Comparison of ENCODE assay signal across 8 cellular contexts in the genomic region with DNA sequence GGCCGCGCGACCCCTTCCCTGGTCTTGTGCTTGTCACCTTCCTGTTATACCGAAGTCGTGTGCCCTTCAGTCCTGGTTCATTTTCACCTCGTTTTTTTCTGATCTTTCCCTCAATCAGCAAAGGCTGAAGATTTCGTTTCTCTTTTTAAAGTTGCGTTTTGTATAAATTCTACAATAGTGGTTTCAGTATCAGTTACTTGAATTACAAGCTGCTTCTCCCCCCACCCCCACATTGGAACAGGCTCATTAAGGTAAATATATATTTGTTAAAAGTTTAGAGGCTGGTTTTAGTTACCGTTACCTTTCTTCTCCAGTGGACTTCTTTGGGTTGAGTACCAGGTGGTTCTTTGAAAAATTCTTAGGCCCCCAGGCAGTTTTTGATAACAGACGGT. TPM values are rescaled to one million over a fixed set of nuclear protein-coding genes. Genes with fewer than 3 reads are reported as not detected.
A peak's percentile ranks its signal among the peaks of the same experiment; 100 is the strongest.
DNase-seq lines count a peak whose midpoint lies in the region; ATAC-seq and TF ChIP-seq lines count a peak whose summit lies in the region.

No MANE protein-coding gene starts in this region.

- H3K9me3 Mint-ChIP-seq in T-cell: no peaks in the 10 kb centered on the region
- H3K9me3 Mint-ChIP-seq in stimulated activated effector memory CD8-positive, alpha-beta T cell treated with anti-CD3 and anti-CD28 coated beads, Interleukin-12 subunit alpha, Interleukin-12 subunit beta, amount 100 ng/mL, for 72 hours: no peaks in the 10 kb centered on the region

- no peaks in the 10 kb centered on the region for H3K27me3 ChIP-seq in gastroesophageal sphincter

- H3K4me3 ChIP-seq in gastroesophageal sphincter: peak overlapping the region; percentile 69 to 99

- H3K9me3 ChIP-seq in gastroesophageal sphincter: peaks cover 0 to 16% (median 0%) of the 10 kb centered on the region in 3 donors

- no peak for TF ChIP-seq CTCF in gastroesophageal sphincter (IDR thresholded peaks at IDR 0.05)

- CTCF ChIA-PET in T-cell (lab: Charles Lee): interaction anchor here (0.6 to 1.7 kb wide), 4 partner anchors 53 to 98 kb away, joined by 3 to 5 read pairs (median 4); no protein-coding TSS in a partner anchor

- ATAC-seq in T-cell (replicated peaks in 1 of 4) (no peak), gastroesophageal sphincter (no peak)
- no peak for ATAC-seq in stimulated activated effector memory CD8-positive, alpha-beta T cell treated with anti-CD3 and anti-CD28 coated beads, Interleukin-12 subunit alpha, Interleukin-12 subunit beta, amount 100 ng/mL, for 72 hours

- peak overlapping the region; percentile 96 to 98 (median 96) for H3K4me3 Mint-ChIP-seq in T-cell
- peak overlapping the region; percentile 82 for H3K4me3 Mint-ChIP-seq in stimulated activated effector memory CD8-positive, alpha-beta T cell treated with anti-CD3 and anti-CD28 coated beads, Interleukin-12 subunit alpha, Interleukin-12 subunit beta, amount 100 ng/mL, for 72 hours

- H3K36me3 Mint-ChIP-seq in T-cell: peaks cover 14% of the 10 kb centered on the region
- H3K36me3 Mint-ChIP-seq in stimulated activated effector memory CD8-positive, alpha-beta T cell treated with anti-CD3 and anti-CD28 coated beads, Interleukin-12 subunit alpha, Interleukin-12 subunit beta, amount 100 ng/mL, for 72 hours: peaks cover 63% of the 10 kb centered on the region

- H3K27ac Mint-ChIP-seq in T-cell: peak overlapping the region; percentile 97 to 98
- H3K27ac Mint-ChIP-seq in stimulated activated effector memory CD8-positive, alpha-beta T cell treated with anti-CD3 and anti-CD28 coated beads, Interleukin-12 subunit alpha, Interleukin-12 subunit beta, amount 100 ng/mL, for 72 hours: peak overlapping the region; percentile 94

- no peak for TF ChIP-seq EP300 in gastroesophageal sphincter (IDR thresholded peaks at IDR 0.05)

- H3K27me3 Mint-ChIP-seq in T-cell: no peaks in the 10 kb centered on the region

- H3K4me1 ChIP-seq in gastroesophageal sphincter: peaks cover 7 to 47% (median 8%) of the 10 kb centered on the region in 3 donors

- DNase-seq in activated T-cell treated with anti-CD3 and anti-CD28 coated beads for 24 hours (ENCODE audit: low read depth) (peak; percentile 15), activated T-cell treated with anti-CD3 and anti-CD28 coated beads for 4 hours (no peak), T-cell (no peak), AG08395 (ENCODE audit: low spot score) (no peak), CD1c-positive myeloid dendritic cell (ENCODE audit: extremely low spot score) (no peak), RKO (ENCODE audit: low spot score) (no peak)
- no peak for DNase-seq in stimulated activated effector memory CD8-positive, alpha-beta T cell treated with anti-CD3 and anti-CD28 coated beads, Interleukin-12 subunit alpha, Interleukin-12 subunit beta, amount 100 ng/mL, for 72 hours (ENCODE audit: low spot score in 2 of 2)

- H3K4me1 Mint-ChIP-seq in T-cell: peaks cover 69 to 76% (median 76%) of the 10 kb centered on the region in 3 donors
- H3K4me1 Mint-ChIP-seq in stimulated activated effector memory CD8-positive, alpha-beta T cell treated with anti-CD3 and anti-CD28 coated beads, Interleukin-12 subunit alpha, Interleukin-12 subunit beta, amount 100 ng/mL, for 72 hours: peaks cover 54% of the 10 kb centered on the region

- whole genome bisulfite sequencing in gastroesophageal sphincter (ENCODE audit: low coverage in 1 of 2), 2 donors: 2 to 5% methylated on average over 9 to 10 of the region's 10 CpGs

- no peak for TF ChIP-seq POLR2A in gastroesophageal sphincter (IDR thresholded peaks at IDR 0.05)

- H3K36me3 ChIP-seq in gastroesophageal sphincter: peaks cover 0 to 22% of the 10 kb centered on the region in 2 donors

- H3K27ac ChIP-seq in gastroesophageal sphincter: peak overlapping the region; percentile 98 to 100 (median 98)

- POLR2A ChIA-PET in T-cell (lab: Charles Lee): interaction anchor here (0.6 to 1.6 kb wide), 2 partner anchors 13 to 55 kb away, joined by 4 to 5 read pairs; no protein-coding TSS in a partner anchor

RNA-seq across cellular contexts. Expression of gene SUB1, which starts 0.9 kb away (rescaled TPM):
- total RNA-seq in T-cell (100 to 1,000 TPM; 178 to 339 (median 203) TPM), gastroesophageal sphincter (100 to 1,000 TPM; 122 to 221 (median 149) TPM)
